In genomic region chr10:62805139-62806092, GRCh38 we compare ENCODE assay signal across 1 cellular context.
A peak's percentile ranks its signal among the peaks of the same experiment; 100 is the strongest.
TF ChIP-seq lines count a peak whose summit lies in the region.

No MANE protein-coding gene starts in this region.

TF ChIP-seq in HepG2, 621 proteins besides CTCF, POLR2A, EP300 and RAD21 (continued from another document and continues in another):
- TF ChIP-seq ZBTB4 (CRISPR knock-in tag; IDR thresholded peaks at IDR 0.05; ENCODE audit: borderline replicate concordance) (no peak), NR2F6 (IDR thresholded peaks at IDR 0.05) (no peak), NR2F6 (CRISPR knock-in tag; IDR thresholded peaks at IDR 0.05) (no peak), ZNF746 (CRISPR knock-in tag; IDR thresholded peaks at IDR 0.05) (no peak), TERF1 (CRISPR knock-in tag; IDR thresholded peaks at IDR 0.05) (peak; percentile 85), SP4 (CRISPR knock-in tag; IDR thresholded peaks at IDR 0.05) (peak; percentile 13; the same call in 1 of the 2 replicates), PHF8 (CRISPR knock-in tag; IDR thresholded peaks at IDR 0.05) (peak; percentile 61), ZNF205 (CRISPR knock-in tag; IDR thresholded peaks at IDR 0.05) (no peak), GATAD1 (CRISPR knock-in tag; IDR thresholded peaks at IDR 0.05) (no peak; the same call in 1 of the 2 replicates), DZIP1 (CRISPR knock-in tag; IDR thresholded peaks at IDR 0.05) (no peak), ZFP36L1 (CRISPR knock-in tag; IDR thresholded peaks at IDR 0.05) (no peak), GABPB1 (CRISPR knock-in tag; IDR thresholded peaks at IDR 0.05) (peak; percentile 44; the same call in 1 of the 2 replicates), DNMT1 (CRISPR knock-in tag; IDR thresholded peaks at IDR 0.05) (no peak), ZNF251 (CRISPR knock-in tag; IDR thresholded peaks at IDR 0.05) (no peak), ZNF446 (CRISPR knock-in tag; IDR thresholded peaks at IDR 0.05) (no peak), ZNF10 (CRISPR knock-in tag; IDR thresholded peaks at IDR 0.05; ENCODE audit: borderline replicate concordance, low read depth) (no peak), SAFB2 (CRISPR knock-in tag; IDR thresholded peaks at IDR 0.05; ENCODE audit: borderline replicate concordance, low read depth) (no peak), ATF7 (IDR thresholded peaks at IDR 0.05) (no peak), ATF7 (CRISPR knock-in tag; IDR thresholded peaks at IDR 0.05) (no peak), ISX (CRISPR knock-in tag; conservative IDR thresholded peaks at IDR 0.05) (no peak), ZNF839 (CRISPR knock-in tag; IDR thresholded peaks at IDR 0.05; ENCODE audit: borderline replicate concordance) (no peak), KAT7 (CRISPR knock-in tag; IDR thresholded peaks at IDR 0.05; ENCODE audit: borderline replicate concordance) (no peak; the same call in 1 of the 2 replicates), ZBTB3 (CRISPR knock-in tag; IDR thresholded peaks at IDR 0.05; ENCODE audit: borderline replicate concordance, low read depth) (no peak), FOXP1 (IDR thresholded peaks at IDR 0.05) (no peak), FOXP1 (CRISPR knock-in tag; IDR thresholded peaks at IDR 0.05) (no peak), ZNF232 (CRISPR knock-in tag; IDR thresholded peaks at IDR 0.05; ENCODE audit: borderline replicate concordance) (no peak), KDM4B (CRISPR knock-in tag; IDR thresholded peaks at IDR 0.05) (no peak; the same call in 1 of the 2 replicates), ZNF550 (CRISPR knock-in tag; IDR thresholded peaks at IDR 0.05; ENCODE audit: borderline replicate concordance) (no peak), TP53 (CRISPR knock-in tag; conservative IDR thresholded peaks at IDR 0.05) (no peak), TAF15 (IDR thresholded peaks at IDR 0.05; ENCODE audit: low read depth, low read length, poor library complexity, severe bottlenecking) (no peak), ZNF747 (CRISPR knock-in tag; IDR thresholded peaks at IDR 0.05; ENCODE audit: borderline replicate concordance) (no peak), CERS6 (CRISPR knock-in tag; IDR thresholded peaks at IDR 0.05) (no peak), MNT (IDR thresholded peaks at IDR 0.05) (no peak), ZFP36 (IDR thresholded peaks at IDR 0.05; ENCODE audit: borderline replicate concordance, low read depth, low read length, partially characterized antibody) (no peak), ZNF3 (CRISPR knock-in tag; IDR thresholded peaks at IDR 0.05) (no peak), SRY (CRISPR knock-in tag; IDR thresholded peaks at IDR 0.05) (0 out of 2 replicates have a peak, but pooled peaks have one; percentile 36), NCOR1 (IDR thresholded peaks at IDR 0.05; ENCODE audit: borderline replicate concordance, low read length) (no peak), CHCHD3 (CRISPR knock-in tag; IDR thresholded peaks at IDR 0.05) (peak; percentile 92), RXRB (CRISPR knock-in tag; IDR thresholded peaks at IDR 0.05; ENCODE audit: borderline replicate concordance) (no peak), ZNF720 (CRISPR knock-in tag; IDR thresholded peaks at IDR 0.05) (no peak), FOXA1 (IDR thresholded peaks at IDR 0.05) (no peak), FOXA1 (CRISPR knock-in tag; IDR thresholded peaks at IDR 0.05) (no peak), HOXD1 (CRISPR knock-in tag; IDR thresholded peaks at IDR 0.05) (no peak; the same call in 1 of the 2 replicates), MIER3 (CRISPR knock-in tag; IDR thresholded peaks at IDR 0.05; ENCODE audit: borderline replicate concordance) (no peak), AGO2 (optimal IDR thresholded peaks at IDR 0.05; ENCODE audit: low read depth, low read length) (peak; percentile 74), EZH2 (conservative IDR thresholded peaks at IDR 0.05; ENCODE audit: low read depth, low read length) (no peak), ZFP82 (CRISPR knock-in tag; IDR thresholded peaks at IDR 0.05; ENCODE audit: borderline replicate concordance) (no peak), KLF15 (CRISPR knock-in tag; IDR thresholded peaks at IDR 0.05; ENCODE audit: borderline replicate concordance) (0 out of 2 replicates have a peak, but pooled peaks have one; percentile 5), BCL6 (CRISPR knock-in tag; IDR thresholded peaks at IDR 0.05) (no peak), MBNL3 (CRISPR knock-in tag; conservative IDR thresholded peaks at IDR 0.05) (no peak), PITX1 (CRISPR knock-in tag; IDR thresholded peaks at IDR 0.05) (no peak), MLLT10 (CRISPR knock-in tag; IDR thresholded peaks at IDR 0.05) (no peak), ZNF136 (CRISPR knock-in tag; IDR thresholded peaks at IDR 0.05; ENCODE audit: low read depth) (no peak)
- TF ChIP-seq, protein P1, sequence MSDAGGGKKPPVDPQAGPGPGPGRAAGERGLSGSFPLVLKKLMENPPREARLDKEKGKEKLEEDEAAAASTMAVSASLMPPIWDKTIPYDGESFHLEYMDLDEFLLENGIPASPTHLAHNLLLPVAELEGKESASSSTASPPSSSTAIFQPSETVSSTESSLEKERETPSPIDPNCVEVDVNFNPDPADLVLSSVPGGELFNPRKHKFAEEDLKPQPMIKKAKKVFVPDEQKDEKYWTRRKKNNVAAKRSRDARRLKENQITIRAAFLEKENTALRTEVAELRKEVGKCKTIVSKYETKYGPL (CRISPR knock-in tag; IDR thresholded peaks at IDR 0.05): no peak
- TF ChIP-seq, protein P2, sequence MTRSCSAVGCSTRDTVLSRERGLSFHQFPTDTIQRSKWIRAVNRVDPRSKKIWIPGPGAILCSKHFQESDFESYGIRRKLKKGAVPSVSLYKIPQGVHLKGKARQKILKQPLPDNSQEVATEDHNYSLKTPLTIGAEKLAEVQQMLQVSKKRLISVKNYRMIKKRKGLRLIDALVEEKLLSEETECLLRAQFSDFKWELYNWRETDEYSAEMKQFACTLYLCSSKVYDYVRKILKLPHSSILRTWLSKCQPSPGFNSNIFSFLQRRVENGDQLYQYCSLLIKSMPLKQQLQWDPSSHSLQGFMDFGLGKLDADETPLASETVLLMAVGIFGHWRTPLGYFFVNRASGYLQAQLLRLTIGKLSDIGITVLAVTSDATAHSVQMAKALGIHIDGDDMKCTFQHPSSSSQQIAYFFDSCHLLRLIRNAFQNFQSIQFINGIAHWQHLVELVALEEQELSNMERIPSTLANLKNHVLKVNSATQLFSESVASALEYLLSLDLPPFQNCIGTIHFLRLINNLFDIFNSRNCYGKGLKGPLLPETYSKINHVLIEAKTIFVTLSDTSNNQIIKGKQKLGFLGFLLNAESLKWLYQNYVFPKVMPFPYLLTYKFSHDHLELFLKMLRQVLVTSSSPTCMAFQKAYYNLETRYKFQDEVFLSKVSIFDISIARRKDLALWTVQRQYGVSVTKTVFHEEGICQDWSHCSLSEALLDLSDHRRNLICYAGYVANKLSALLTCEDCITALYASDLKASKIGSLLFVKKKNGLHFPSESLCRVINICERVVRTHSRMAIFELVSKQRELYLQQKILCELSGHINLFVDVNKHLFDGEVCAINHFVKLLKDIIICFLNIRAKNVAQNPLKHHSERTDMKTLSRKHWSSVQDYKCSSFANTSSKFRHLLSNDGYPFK (CRISPR knock-in tag; IDR thresholded peaks at IDR 0.05; ENCODE audit: borderline replicate concordance): no peak
- TF ChIP-seq, protein P3, sequence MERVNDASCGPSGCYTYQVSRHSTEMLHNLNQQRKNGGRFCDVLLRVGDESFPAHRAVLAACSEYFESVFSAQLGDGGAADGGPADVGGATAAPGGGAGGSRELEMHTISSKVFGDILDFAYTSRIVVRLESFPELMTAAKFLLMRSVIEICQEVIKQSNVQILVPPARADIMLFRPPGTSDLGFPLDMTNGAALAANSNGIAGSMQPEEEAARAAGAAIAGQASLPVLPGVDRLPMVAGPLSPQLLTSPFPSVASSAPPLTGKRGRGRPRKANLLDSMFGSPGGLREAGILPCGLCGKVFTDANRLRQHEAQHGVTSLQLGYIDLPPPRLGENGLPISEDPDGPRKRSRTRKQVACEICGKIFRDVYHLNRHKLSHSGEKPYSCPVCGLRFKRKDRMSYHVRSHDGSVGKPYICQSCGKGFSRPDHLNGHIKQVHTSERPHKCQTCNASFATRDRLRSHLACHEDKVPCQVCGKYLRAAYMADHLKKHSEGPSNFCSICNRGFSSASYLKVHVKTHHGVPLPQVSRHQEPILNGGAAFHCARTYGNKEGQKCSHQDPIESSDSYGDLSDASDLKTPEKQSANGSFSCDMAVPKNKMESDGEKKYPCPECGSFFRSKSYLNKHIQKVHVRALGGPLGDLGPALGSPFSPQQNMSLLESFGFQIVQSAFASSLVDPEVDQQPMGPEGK (CRISPR knock-in tag; IDR thresholded peaks at IDR 0.05): no peak
- TF ChIP-seq, protein P4, sequence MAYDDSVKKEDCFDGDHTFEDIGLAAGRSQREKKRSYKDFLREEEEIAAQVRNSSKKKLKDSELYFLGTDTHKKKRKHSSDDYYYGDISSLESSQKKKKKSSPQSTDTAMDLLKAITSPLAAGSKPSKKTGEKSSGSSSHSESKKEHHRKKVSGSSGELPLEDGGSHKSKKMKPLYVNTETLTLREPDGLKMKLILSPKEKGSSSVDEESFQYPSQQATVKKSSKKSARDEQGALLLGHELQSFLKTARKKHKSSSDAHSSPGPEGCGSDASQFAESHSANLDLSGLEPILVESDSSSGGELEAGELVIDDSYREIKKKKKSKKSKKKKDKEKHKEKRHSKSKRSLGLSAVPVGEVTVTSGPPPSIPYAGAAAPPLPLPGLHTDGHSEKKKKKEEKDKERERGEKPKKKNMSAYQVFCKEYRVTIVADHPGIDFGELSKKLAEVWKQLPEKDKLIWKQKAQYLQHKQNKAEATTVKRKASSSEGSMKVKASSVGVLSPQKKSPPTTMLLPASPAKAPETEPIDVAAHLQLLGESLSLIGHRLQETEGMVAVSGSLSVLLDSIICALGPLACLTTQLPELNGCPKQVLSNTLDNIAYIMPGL (CRISPR knock-in tag; IDR thresholded peaks at IDR 0.05; ENCODE audit: borderline replicate concordance in 1 of 2, low read depth in 1 of 2): peak in 1 of 2 experiments; percentile 49; a peak in 2 of 4 replicates
